ENCODE assay signal across 8 cellular contexts in the genomic region with DNA sequence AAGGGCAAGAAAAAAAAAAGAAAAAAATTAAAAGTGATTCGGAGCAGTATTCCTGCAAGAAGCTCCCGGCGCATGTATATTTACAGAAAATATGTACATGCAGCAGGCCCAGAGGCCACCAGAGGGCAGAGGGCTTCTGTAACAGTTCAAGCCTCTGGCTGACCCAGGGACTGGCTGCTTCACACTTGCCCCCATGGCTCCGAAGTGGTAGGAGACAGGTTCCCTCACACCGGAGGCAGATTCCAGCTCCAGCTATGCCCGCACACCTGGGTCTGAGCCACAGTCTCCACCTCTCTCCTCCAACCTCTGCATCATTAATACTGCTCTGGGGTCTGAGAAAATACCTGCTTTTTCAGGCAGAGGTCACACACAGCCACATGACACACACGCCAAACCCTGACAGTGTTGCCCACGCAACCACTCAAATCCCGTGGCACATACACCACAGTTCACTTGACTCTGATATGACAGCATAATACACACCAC. TPM values are rescaled to one million over a fixed set of nuclear protein-coding genes. Genes with fewer than 3 reads are reported as not detected.
DNase-seq lines count a peak whose midpoint lies in the region; ATAC-seq, FAIRE-seq and TF ChIP-seq lines count a peak whose summit lies in the region.

No MANE protein-coding gene starts in this region.

- peak overlapping the region; percentile 10 for H2AFZ ChIP-seq in astrocyte (ENCODE audit: low read depth, low read length)

- no peak overlapping the region; the same call in 1 of the 2 replicates for H3K4me3 ChIP-seq in HEK293 (ENCODE audit: low read depth, low read length)
- H3K4me3 ChIP-seq in astrocyte (ENCODE audit: insufficient read depth, low read depth, low read length), result no peak overlapping the region

- H3K9me3 ChIP-seq in HEK293 (ENCODE audit: control insufficient read depth, insufficient read depth, low read depth, low read length) (no peaks in the 10 kb centered on the region), astrocyte (ENCODE audit: insufficient read depth, low read depth, low read length) (no peaks in the 10 kb centered on the region)

- peak overlapping the region; percentile 55 for H3K27ac Mint-ChIP-seq in astrocyte (ENCODE audit: unreplicated experiment)
- peak overlapping the region; percentile 42 for H3K27ac Mint-ChIP-seq in stimulated activated naive B cell treated with anti-CD40 and anti-IgM and Interleukin-4, amounts not matched to agents 10 μg/mL and 1 μg/mL and 100 μg/mL, for 72 hours

- peaks cover 22% of the 10 kb centered on the region for H3K4me1 Mint-ChIP-seq in astrocyte (ENCODE audit: low read depth, unreplicated experiment)
- peaks cover 24 to 41% of the 10 kb centered on the region in 2 donors for H3K4me1 Mint-ChIP-seq in stimulated activated naive B cell treated with anti-CD40 and anti-IgM and Interleukin-4, amounts not matched to agents 10 μg/mL and 1 μg/mL and 100 μg/mL, for 72 hours

- peak; percentile 76 for TF ChIP-seq CTCF in C4-2B (conservative IDR thresholded peaks at IDR 0.05)
- peak; percentile 44; the same call in 1 of the 2 replicates for TF ChIP-seq CTCF in HEK293 (tag by site-specific recombination; IDR thresholded peaks at IDR 0.05)
- peak; percentile 17 for TF ChIP-seq CTCF in astrocyte (IDR thresholded peaks at IDR 0.05; ENCODE audit: insufficient read depth, low read depth, low read length)

- POLR2A ChIA-PET in HEK293 (lab: Yijun Ruan, JAX), result no interaction called here

- H3K27me3 ChIP-seq in astrocyte (ENCODE audit: insufficient read depth, low read length), result no peaks in the 10 kb centered on the region

- FAIRE-seq in astrocyte (lab: Jason Lieb, UNC), result no peak

- no peak overlapping the region for H3K4me3 Mint-ChIP-seq in astrocyte (ENCODE audit: unreplicated experiment)
- no peak overlapping the region for H3K4me3 Mint-ChIP-seq in stimulated activated naive B cell treated with anti-CD40 and anti-IgM and Interleukin-4, amounts not matched to agents 10 μg/mL and 1 μg/mL and 100 μg/mL, for 72 hours

- H4K20me1 ChIP-seq in astrocyte (ENCODE audit: insufficient read depth, low read length), result no peaks in the 10 kb centered on the region

- ATAC-seq in stimulated activated naive B cell treated with anti-CD40 and anti-IgM and Interleukin-4, amounts not matched to agents 10 μg/mL and 1 μg/mL and 100 μg/mL, for 72 hours (replicated peaks), result peak in 1 of 2 donors; percentile 15
- ATAC-seq in GM19351 (IDR thresholded peaks at IDR 0.05; ENCODE audit: unreplicated experiment), result no peak

- peaks cover 11% of the 10 kb centered on the region for H3K36me3 Mint-ChIP-seq in astrocyte (ENCODE audit: low read depth, unreplicated experiment)
- peaks cover 21 to 25% of the 10 kb centered on the region in 2 donors for H3K36me3 Mint-ChIP-seq in stimulated activated naive B cell treated with anti-CD40 and anti-IgM and Interleukin-4, amounts not matched to agents 10 μg/mL and 1 μg/mL and 100 μg/mL, for 72 hours

- peak; percentile 60 for DNase-seq in SKM-1 (lab: John Stamatoyannopoulos, UW; ENCODE audit: unreplicated experiment)
- DNase-seq in astrocyte (ENCODE audit: low read depth), result no peak
- peak; percentile 39 for DNase-seq in iris pigment epithelial cell (ENCODE audit: low read depth)
- DNase-seq in stimulated activated naive B cell treated with anti-CD40 and anti-IgM and Interleukin-4, amounts not matched to agents 10 μg/mL and 1 μg/mL and 100 μg/mL, for 72 hours, result peak; percentile 36
- no peak for DNase-seq in GOT3 (lab: John Stamatoyannopoulos, UW)

- H3K36me3 ChIP-seq in HEK293 (ENCODE audit: control insufficient read depth in 2 of 2, insufficient read depth in 1 of 2, low read length in 2 of 2), result peaks cover 0 to 13% of the 10 kb centered on the region in 2 experiments; a peak in 1 of 3 replicates
- H3K36me3 ChIP-seq in astrocyte (ENCODE audit: insufficient read depth, low read length), result no peaks in the 10 kb centered on the region

- H3K4me2 ChIP-seq in astrocyte (ENCODE audit: low read length), result no peak overlapping the region

- no peaks in the 10 kb centered on the region for H3K79me2 ChIP-seq in astrocyte (ENCODE audit: insufficient read depth, low read length)

- CTCF ChIA-PET in HEK293 (lab: Yijun Ruan, JAX), result interaction anchor here (0.6 to 6.1 kb wide), 15 partner anchors 10 to 704 kb away, joined by 3 to 56 read pairs (median 4); a partner anchor contains a TSS

- peaks cover 8% of the 10 kb centered on the region for H3K27me3 Mint-ChIP-seq in astrocyte (ENCODE audit: low read depth, unreplicated experiment)
- H3K27me3 Mint-ChIP-seq in stimulated activated naive B cell treated with anti-CD40 and anti-IgM and Interleukin-4, amounts not matched to agents 10 μg/mL and 1 μg/mL and 100 μg/mL, for 72 hours, result no peaks in the 10 kb centered on the region

- H3K4me1 ChIP-seq in HEK293 (ENCODE audit: control insufficient read depth, insufficient read depth, low read length) (no peaks in the 10 kb centered on the region), astrocyte (ENCODE audit: insufficient read depth, low read length) (no peaks in the 10 kb centered on the region)

- peaks cover 3% of the 10 kb centered on the region for H3K9me3 Mint-ChIP-seq in astrocyte (ENCODE audit: unreplicated experiment)
- no peaks in the 10 kb centered on the region for H3K9me3 Mint-ChIP-seq in stimulated activated naive B cell treated with anti-CD40 and anti-IgM and Interleukin-4, amounts not matched to agents 10 μg/mL and 1 μg/mL and 100 μg/mL, for 72 hours

- no peak overlapping the region for H3K9ac ChIP-seq in astrocyte (ENCODE audit: low read length)

- no peak overlapping the region for H3K27ac ChIP-seq in C4-2B
- no peak overlapping the region for H3K27ac ChIP-seq in HEK293 (ENCODE audit: extremely low read depth, low read depth, low read length)
- H3K27ac ChIP-seq in astrocyte (ENCODE audit: low read depth, low read length), result no peak overlapping the region

TF ChIP-seq in HEK293, 187 proteins besides CTCF, POLR2A, EP300 and RAD21:
- TF ChIP-seq ZNF248 (tag by site-specific recombination; IDR thresholded peaks at IDR 0.05) (no peak), ZNF10 (tag by site-specific recombination; IDR thresholded peaks at IDR 0.05) (no peak), ZNF555 (tag by site-specific recombination; conservative IDR thresholded peaks at IDR 0.05) (no peak), SCRT2 (tag by site-specific recombination; IDR thresholded peaks at IDR 0.05) (no peak), ZNF747 (tag by site-specific recombination; IDR thresholded peaks at IDR 0.05) (no peak), ZNF157 (tag by site-specific recombination; IDR thresholded peaks at IDR 0.05) (no peak), ZNF76 (tag by site-specific recombination; IDR thresholded peaks at IDR 0.05; ENCODE audit: borderline replicate concordance, low read depth) (no peak)
- TF ChIP-seq, protein P1, sequence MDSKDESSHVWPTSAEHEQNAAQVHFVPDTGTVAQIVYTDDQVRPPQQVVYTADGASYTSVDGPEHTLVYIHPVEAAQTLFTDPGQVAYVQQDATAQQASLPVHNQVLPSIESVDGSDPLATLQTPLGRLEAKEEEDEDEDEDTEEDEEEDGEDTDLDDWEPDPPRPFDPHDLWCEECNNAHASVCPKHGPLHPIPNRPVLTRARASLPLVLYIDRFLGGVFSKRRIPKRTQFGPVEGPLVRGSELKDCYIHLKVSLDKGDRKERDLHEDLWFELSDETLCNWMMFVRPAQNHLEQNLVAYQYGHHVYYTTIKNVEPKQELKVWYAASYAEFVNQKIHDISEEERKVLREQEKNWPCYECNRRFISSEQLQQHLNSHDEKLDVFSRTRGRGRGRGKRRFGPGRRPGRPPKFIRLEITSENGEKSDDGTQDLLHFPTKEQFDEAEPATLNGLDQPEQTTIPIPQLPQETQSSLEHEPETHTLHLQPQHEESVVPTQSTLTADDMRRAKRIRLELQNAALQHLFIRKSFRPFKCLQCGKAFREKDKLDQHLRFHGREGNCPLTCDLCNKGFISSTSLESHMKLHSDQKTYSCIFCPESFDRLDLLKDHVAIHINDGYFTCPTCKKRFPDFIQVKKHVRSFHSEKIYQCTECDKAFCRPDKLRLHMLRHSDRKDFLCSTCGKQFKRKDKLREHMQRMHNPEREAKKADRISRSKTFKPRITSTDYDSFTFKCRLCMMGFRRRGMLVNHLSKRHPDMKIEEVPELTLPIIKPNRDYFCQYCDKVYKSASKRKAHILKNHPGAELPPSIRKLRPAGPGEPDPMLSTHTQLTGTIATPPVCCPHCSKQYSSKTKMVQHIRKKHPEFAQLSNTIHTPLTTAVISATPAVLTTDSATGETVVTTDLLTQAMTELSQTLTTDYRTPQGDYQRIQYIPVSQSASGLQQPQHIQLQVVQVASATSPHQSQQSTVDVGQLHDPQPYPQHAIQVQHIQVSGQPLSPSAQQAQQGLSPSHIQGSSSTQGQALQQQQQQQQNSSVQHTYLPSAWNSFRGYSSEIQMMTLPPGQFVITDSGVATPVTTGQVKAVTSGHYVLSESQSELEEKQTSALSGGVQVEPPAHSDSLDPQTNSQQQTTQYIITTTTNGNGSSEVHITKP (tag by site-specific recombination; IDR thresholded peaks at IDR 0.05), result no peak
- TF ChIP-seq, protein P2, sequence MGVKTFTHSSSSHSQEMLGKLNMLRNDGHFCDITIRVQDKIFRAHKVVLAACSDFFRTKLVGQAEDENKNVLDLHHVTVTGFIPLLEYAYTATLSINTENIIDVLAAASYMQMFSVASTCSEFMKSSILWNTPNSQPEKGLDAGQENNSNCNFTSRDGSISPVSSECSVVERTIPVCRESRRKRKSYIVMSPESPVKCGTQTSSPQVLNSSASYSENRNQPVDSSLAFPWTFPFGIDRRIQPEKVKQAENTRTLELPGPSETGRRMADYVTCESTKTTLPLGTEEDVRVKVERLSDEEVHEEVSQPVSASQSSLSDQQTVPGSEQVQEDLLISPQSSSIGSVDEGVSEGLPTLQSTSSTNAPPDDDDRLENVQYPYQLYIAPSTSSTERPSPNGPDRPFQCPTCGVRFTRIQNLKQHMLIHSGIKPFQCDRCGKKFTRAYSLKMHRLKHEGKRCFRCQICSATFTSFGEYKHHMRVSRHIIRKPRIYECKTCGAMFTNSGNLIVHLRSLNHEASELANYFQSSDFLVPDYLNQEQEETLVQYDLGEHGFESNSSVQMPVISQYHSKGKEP (tag by site-specific recombination; IDR thresholded peaks at IDR 0.05), result no peak

RNA-seq across cellular contexts. Expression of a gene that starts 2.2 kb away (rescaled TPM):
- total RNA-seq in astrocyte, result 0.19 and 0.25 TPM in 2 replicates

RNA-seq across cellular contexts. Expression of a gene that starts 17.4 kb away (rescaled TPM):
- 1.6 and 1.9 TPM in 2 replicates for total RNA-seq in astrocyte

RNA-seq across cellular contexts. Expression of a gene that starts 26.2 kb away (rescaled TPM):
- total RNA-seq in astrocyte, result 61.3 and 70.1 TPM in 2 replicates

RNA-seq across cellular contexts. Expression of a gene that starts 26.2 kb away (rescaled TPM):
- 1.5 and 1.8 TPM in 2 replicates for total RNA-seq in astrocyte

RNA-seq across cellular contexts. Expression of a gene that starts 33.2 kb away (rescaled TPM):
- 9.5 TPM in 2 replicates for total RNA-seq in astrocyte

Comparison
In these comparisons a context has a peak if more than half of its experiments do, and no peak if none do; other contexts are left out.
1. CTCF ChIP-seq: peak in every context shown above with its lines; median percentile 76 in C4-2B; 44 in HEK293; 17 in astrocyte.
2. DNase-seq: peak in SKM-1 (single experiment), iris pigment epithelial cell (single experiment) and stimulated activated naive B cell treated with anti-CD40 and anti-IgM and Interleukin-4, amounts not matched to agents 10 μg/mL and 1 μg/mL and 100 μg/mL, for 72 hours (single experiment); none in astrocyte (single experiment) and GOT3 (single experiment).